28 cellular contexts compared by ENCODE assay signal in the genomic region with DNA sequence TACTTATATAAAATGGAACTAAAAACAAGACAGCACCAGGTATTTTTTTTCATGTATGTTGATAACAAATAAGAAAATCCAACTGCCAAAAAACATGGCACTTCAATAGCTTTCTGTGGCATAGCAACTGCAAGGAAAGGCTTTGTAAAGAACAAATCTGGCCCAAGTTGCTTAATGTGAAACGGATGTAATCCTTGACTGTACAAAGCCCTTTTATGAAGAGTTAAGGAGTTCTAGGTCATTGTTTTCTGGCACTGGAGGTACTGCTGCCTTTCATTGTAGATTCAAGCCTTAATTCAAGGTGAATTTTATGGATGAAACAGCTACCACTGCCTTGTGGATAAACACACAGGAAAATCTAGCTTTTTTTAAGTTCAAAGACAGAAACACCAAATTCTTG.
DNase-seq lines count a peak whose midpoint lies in the region; ATAC-seq and TF ChIP-seq lines count a peak whose summit lies in the region.
"Had no signal": no experiment of that assay in that cellular context is flagged by ENCODE, and none has a peak within 500 bp of the region (broad histone marks: within the 10 kb centered on the region; RNA-seq: fewer than 3 reads in every experiment).

No MANE protein-coding gene starts in this region.

- CTCF ChIA-PET in mammary epithelial cell (lab: Charles Lee; ENCODE audit: low non-redundant PET): no interaction called here

- intact Hi-C loops in mammary epithelial cell (cut with micrococcal nuclease) (no loop called here), breast epithelium (cut with DNase I; ENCODE audit: low total_unique reads) (no loop called here), upper lobe of right lung (cut with DNase I) (no loop called here), posterior vena cava (cut with DNase I) (no loop called here)

- H3K36me3 Mint-ChIP-seq in stimulated activated effector memory CD8-positive, alpha-beta T cell treated with anti-CD3 and anti-CD28 coated beads, Interleukin-12 subunit alpha, Interleukin-12 subunit beta, amount 100 ng/mL, for 72 hours: peaks cover 56% of the 10 kb centered on the region

- dilution Hi-C loops in mammary epithelial cell (cut with HindIII; ENCODE audit: low sequenced_read_pairs): no loop called here

- H3K4me3 ChIP-seq in mammary epithelial cell (replicated peaks in 1 of 3; ENCODE audit: insufficient read depth in 1 of 3, low read depth in 2 of 3, low read length in 3 of 3) (no peak overlapping the region), breast epithelium (no peak overlapping the region), fibroblast of pulmonary artery (replicated peaks; ENCODE audit: low read depth, low read length) (no peak overlapping the region), upper lobe of right lung (no peak overlapping the region)
- H3K4me3 ChIP-seq: body of pancreas, gastrocnemius medialis had no signal

- peaks cover 19% of the 10 kb centered on the region for H3K79me2 ChIP-seq in mammary epithelial cell (ENCODE audit: insufficient read depth, low read length)
- H3K79me2 ChIP-seq: parathyroid adenoma had no signal

- H3K27ac Mint-ChIP-seq in stimulated activated effector memory CD8-positive, alpha-beta T cell treated with anti-CD3 and anti-CD28 coated beads, Interleukin-12 subunit alpha, Interleukin-12 subunit beta, amount 100 ng/mL, for 72 hours: no peak overlapping the region
- H3K27ac Mint-ChIP-seq: activated naive CD8-positive, alpha-beta T cell treated with anti-CD3 and anti-CD28 coated beads for 36 hours; nephron; type B pancreatic cell had no signal

- no peak for TF ChIP-seq CTCF in mammary epithelial cell (conservative IDR thresholded peaks at IDR 0.05 in 1 of 2, IDR thresholded peaks at IDR 0.05 in 1 of 2; ENCODE audit: extremely low read depth in 1 of 2, insufficient read depth in 1 of 2, low read depth in 1 of 2, low read length in 2 of 2)
- TF ChIP-seq CTCF in breast epithelium (IDR thresholded peaks at IDR 0.05): no peak
- TF ChIP-seq CTCF in fibroblast of pulmonary artery (IDR thresholded peaks at IDR 0.05; ENCODE audit: low read length, missing control alignments): no peak
- no peak for TF ChIP-seq CTCF in upper lobe of right lung (IDR thresholded peaks at IDR 0.05)

- H3K27ac ChIP-seq in mammary epithelial cell (ENCODE audit: insufficient read depth, low read depth, low read length) (no peak overlapping the region), breast epithelium (no peak overlapping the region), upper lobe of right lung (no peak overlapping the region)
- H3K27ac ChIP-seq: 22Rv1, body of pancreas, parathyroid adenoma had no signal

- peaks cover 5% of the 10 kb centered on the region for H3K4me1 Mint-ChIP-seq in stimulated activated effector memory CD8-positive, alpha-beta T cell treated with anti-CD3 and anti-CD28 coated beads, Interleukin-12 subunit alpha, Interleukin-12 subunit beta, amount 100 ng/mL, for 72 hours
- H3K4me1 Mint-ChIP-seq: nephron had no signal

- 56% methylated on average over 1 of the region's 1 CpG for WGBS in mammary epithelial cell (ENCODE audit: low coverage, missing lambda C conversion rate)

- H3K4me2 ChIP-seq in mammary epithelial cell (ENCODE audit: insufficient read depth, low read depth, low read length): no peak overlapping the region

- H4K20me1 ChIP-seq in mammary epithelial cell (ENCODE audit: insufficient read depth, low read length): no peaks in the 10 kb centered on the region

- BruUV-seq in mammary epithelial cell (replicated peaks; lab: Mats Ljungman, UMichigan): no TSS peak

- in situ Hi-C loops in mammary epithelial cell (cut with MboI; ENCODE audit: low sequenced_read_pairs in 2 of 2): no loop called here

- H3K36me3 ChIP-seq in mammary epithelial cell (ENCODE audit: insufficient read depth, low read length) (peaks cover 6% of the 10 kb centered on the region), breast epithelium (no peaks in the 10 kb centered on the region), upper lobe of right lung (peaks cover 9% of the 10 kb centered on the region)

- ATAC-seq in upper lobe of right lung: peak; percentile 28
- ATAC-seq in stimulated activated effector memory CD8-positive, alpha-beta T cell treated with anti-CD3 and anti-CD28 coated beads, Interleukin-12 subunit alpha, Interleukin-12 subunit beta, amount 100 ng/mL, for 72 hours: no peak
- ATAC-seq: body of pancreas, gastrocnemius medialis, left ventricle myocardium superior, Right ventricle myocardium inferior had no signal

- H3K9me3 Mint-ChIP-seq in stimulated activated effector memory CD8-positive, alpha-beta T cell treated with anti-CD3 and anti-CD28 coated beads, Interleukin-12 subunit alpha, Interleukin-12 subunit beta, amount 100 ng/mL, for 72 hours: no peaks in the 10 kb centered on the region
- H3K9me3 Mint-ChIP-seq: activated naive CD8-positive, alpha-beta T cell treated with anti-CD3 and anti-CD28 coated beads for 36 hours; CD8-positive, alpha-beta memory T cell; nephron; type B pancreatic cell had no signal

- peak; percentile 1 for DNase-seq in mammary epithelial cell
- DNase-seq in breast epithelium (ENCODE audit: low spot score in 2 of 2): no peak
- peak; percentile 11 for DNase-seq in amniotic epithelial cell (ENCODE audit: low read depth)
- peak; percentile 34 for DNase-seq in fibroblast of pulmonary artery (ENCODE audit: low read depth)
- no peak for DNase-seq in upper lobe of right lung
- DNase-seq in stimulated activated effector memory CD8-positive, alpha-beta T cell treated with anti-CD3 and anti-CD28 coated beads, Interleukin-12 subunit alpha, Interleukin-12 subunit beta, amount 100 ng/mL, for 72 hours (ENCODE audit: low spot score in 2 of 2): no peak
- no peak for DNase-seq in NCI-H345 (lab: John Stamatoyannopoulos, UW)
- no peak for DNase-seq in posterior vena cava (ENCODE audit: low spot score)
- DNase-seq: activated CD4-positive, alpha-beta T cell treated with anti-CD3 and anti-CD28 coated beads, Interleukin-2, amount 50 U/mL, for 48 hours; activated CD4-positive, CD25-positive, alpha-beta regulatory T cell; activated CD8-positive, alpha-beta memory T cell treated with anti-CD3 and anti-CD28 coated beads, Interleukin-2, amount 50 U/mL, for 48 hours; activated naive CD8-positive, alpha-beta T cell treated with anti-CD3 and anti-CD28 coated beads for 36 hours; AML-193; body of pancreas; CD8-positive, alpha-beta memory T cell; DMS153; effector CD8-positive, alpha-beta T cell; gastrocnemius medialis; KG1; left ventricle myocardium superior; NCI-H82; stimulated activated CD8-positive, alpha-beta memory T cell treated with anti-CD3 and anti-CD28 coated beads, Interleukin-4, amount 100 ng/mL, for 48 hours; SW 1271 had no signal

- no peak overlapping the region for H3K9ac ChIP-seq in mammary epithelial cell (ENCODE audit: insufficient read depth, low read length)
- H3K9ac ChIP-seq: parathyroid adenoma had no signal

- no peaks in the 10 kb centered on the region for H3K9me3 ChIP-seq in mammary epithelial cell (replicated peaks; ENCODE audit: insufficient read depth, low read length)
- no peaks in the 10 kb centered on the region for H3K9me3 ChIP-seq in breast epithelium
- H3K9me3 ChIP-seq in upper lobe of right lung: no peaks in the 10 kb centered on the region
- H3K9me3 ChIP-seq: body of pancreas, gastrocnemius medialis had no signal

- H3K27me3 ChIP-seq in mammary epithelial cell (ENCODE audit: insufficient read depth, low read length) (no peaks in the 10 kb centered on the region), breast epithelium (no peaks in the 10 kb centered on the region), upper lobe of right lung (no peaks in the 10 kb centered on the region)
- H3K27me3 ChIP-seq: body of pancreas, gastrocnemius medialis had no signal

- no peak overlapping the region for H3K4me3 Mint-ChIP-seq in stimulated activated effector memory CD8-positive, alpha-beta T cell treated with anti-CD3 and anti-CD28 coated beads, Interleukin-12 subunit alpha, Interleukin-12 subunit beta, amount 100 ng/mL, for 72 hours
- H3K4me3 Mint-ChIP-seq: activated naive CD8-positive, alpha-beta T cell treated with anti-CD3 and anti-CD28 coated beads for 36 hours; CD8-positive, alpha-beta memory T cell; nephron; type B pancreatic cell had no signal

- no peak overlapping the region for H2AFZ ChIP-seq in mammary epithelial cell (ENCODE audit: low read depth, low read length)
- H2AFZ ChIP-seq: parathyroid adenoma had no signal

- no peaks in the 10 kb centered on the region for H3K4me1 ChIP-seq in mammary epithelial cell (ENCODE audit: insufficient read depth, low read length)
- H3K4me1 ChIP-seq in breast epithelium: no peaks in the 10 kb centered on the region
- H3K4me1 ChIP-seq in upper lobe of right lung: no peaks in the 10 kb centered on the region
- H3K4me1 ChIP-seq: parathyroid adenoma had no signal

- no peak for TF ChIP-seq POLR2A in breast epithelium (IDR thresholded peaks at IDR 0.05)

Comparison
In these comparisons a context has a peak if more than half of its experiments do, and no peak if none do; other contexts are left out.
1. DNase-seq: peak in mammary epithelial cell (single experiment), amniotic epithelial cell (single experiment) and fibroblast of pulmonary artery (single experiment); none in breast epithelium (0 of 2), upper lobe of right lung (single experiment), stimulated activated effector memory CD8-positive, alpha-beta T cell treated with anti-CD3 and anti-CD28 coated beads, Interleukin-12 subunit alpha, Interleukin-12 subunit beta, amount 100 ng/mL, for 72 hours (0 of 2), NCI-H345 (single experiment) and posterior vena cava (single experiment).